ENCODE assay signal across 30 cellular contexts in genomic region chr5:35679351-35679750, GRCh38.
DNase-seq lines count a peak whose midpoint lies in the region; ATAC-seq, FAIRE-seq and TF ChIP-seq lines count a peak whose summit lies in the region.
"Had no signal": no experiment of that assay in that cellular context is flagged by ENCODE, and none has a peak within 500 bp of the region (broad histone marks: within the 10 kb centered on the region; RNA-seq: fewer than 3 reads in every experiment).

No MANE protein-coding gene starts in this region.

- no peaks in the 10 kb centered on the region for H3K27me3 Mint-ChIP-seq in MCF 10A (ENCODE audit: insufficient read depth, unreplicated experiment)
- H3K27me3 Mint-ChIP-seq: activated T-cell treated with anti-CD3 and anti-CD28 coated beads, Interleukin-2, amount 50 U/mL, for 24 hours; natural killer cell treated with Interleukin-12 subunit alpha and Interleukin-12 subunit beta and Interleukin-15 and Interleukin-18, amount 100 ng/mL, for 72 hours had no signal

- H3K27ac Mint-ChIP-seq in MCF 10A (ENCODE audit: low read depth, unreplicated experiment), result no peak overlapping the region
- H3K27ac Mint-ChIP-seq: activated T-cell treated with anti-CD3 and anti-CD28 coated beads, Interleukin-2, amount 50 U/mL, for 24 hours; natural killer cell treated with Interleukin-12 subunit alpha and Interleukin-12 subunit beta and Interleukin-15 and Interleukin-18, amount 100 ng/mL, for 72 hours had no signal

- WGBS in GM12878 (ENCODE audit: insufficient coverage, insufficient replicate concordance, low lambda C conversion rate, missing lambda C conversion rate), result 0% methylated on average over 1 of the region's 1 CpG

- H3K36me3 ChIP-seq in breast epithelium, result no peaks in the 10 kb centered on the region
- H3K36me3 ChIP-seq in GM12878 (ENCODE audit: control insufficient read depth in 2 of 2, insufficient read depth in 2 of 2, low read length in 1 of 2), result no peaks in the 10 kb centered on the region
- H3K36me3 ChIP-seq in ascending aorta, result no peaks in the 10 kb centered on the region
- H3K36me3 ChIP-seq: cardiac muscle cell, HAP-1, heart right ventricle, lower lobe of right lung, MG63, Peyer's patch, SJSA1, transverse colon had no signal

- H3K4me3 ChIP-seq in breast epithelium (no peak overlapping the region), LNCaP clone FGC (ENCODE audit: low read depth, low read length) (no peak overlapping the region), GM12878 (no peak overlapping the region), ascending aorta (no peak overlapping the region)
- H3K4me3 ChIP-seq: cardiac muscle cell, coronary artery, HAP-1, heart right ventricle, K562, lower lobe of right lung, MG63, Peyer's patch, SJSA1, transverse colon had no signal

- RAD21 ChIA-PET in GM12878 (lab: Charles Lee; ENCODE audit: unreplicated experiment), result no interaction called here

- CTCF ChIA-PET in MCF 10A (lab: Yijun Ruan, JAX) (no interaction called here), GM12878 (lab: Yijun Ruan, JAX) (interaction anchor here (1.1 kb wide), 1 partner anchor 246 kb away, joined by 4 read pairs; no protein-coding TSS in a partner anchor)

- no peak overlapping the region for H3K4me2 ChIP-seq in GM12878 (ENCODE audit: control insufficient read depth, insufficient read depth)

- H3K79me2 ChIP-seq in GM12878 (ENCODE audit: control insufficient read depth, insufficient read depth, low read length), result no peaks in the 10 kb centered on the region

- no peak overlapping the region for H3K9ac ChIP-seq in GM12878 (ENCODE audit: control insufficient read depth, insufficient read depth, low read length)

- no peak for TF ChIP-seq EP300 in GM12878 (IDR thresholded peaks at IDR 0.05; ENCODE audit: borderline replicate concordance in 1 of 2, control insufficient read depth in 1 of 2, low read depth in 2 of 2, low read length in 2 of 2)

- intact Hi-C loops in breast epithelium (cut with DNase I; ENCODE audit: low total_unique reads) (no loop called here), MCF 10A (cut with micrococcal nuclease) (no loop called here), GM12878 (cut with micrococcal nuclease; ENCODE audit: unreplicated experiment) (no loop called here), ascending aorta (cut with DNase I) (no loop called here)

- H3K27me3 ChIP-seq in breast epithelium (no peaks in the 10 kb centered on the region), GM12878 (replicated peaks in 1 of 2; ENCODE audit: control insufficient read depth in 2 of 2, insufficient read depth in 2 of 2, low read length in 1 of 2) (no peaks in the 10 kb centered on the region), ascending aorta (no peaks in the 10 kb centered on the region)
- H3K27me3 ChIP-seq: cardiac muscle cell, foreskin keratinocyte, heart right ventricle, MG63, Peyer's patch, SJSA1, transverse colon had no signal

- TF ChIP-seq RAD21 in GM12878 (IDR thresholded peaks at IDR 0.05; ENCODE audit: insufficient read depth, low read depth, low read length), result no peak

- H2AFZ ChIP-seq in GM12878 (ENCODE audit: control insufficient read depth, low read depth, low read length), result no peak overlapping the region

- H3K4me1 ChIP-seq in breast epithelium, result peaks cover 0 to 3% of the 10 kb centered on the region in 2 donors
- H3K4me1 ChIP-seq in GM12878 (ENCODE audit: control insufficient read depth, insufficient read depth, low read length), result no peaks in the 10 kb centered on the region
- H3K4me1 ChIP-seq in ascending aorta, result no peaks in the 10 kb centered on the region
- H3K4me1 ChIP-seq: foreskin keratinocyte, HAP-1, lower lobe of right lung, Peyer's patch, SJSA1, transverse colon had no signal

- SMC1A ChIA-PET in GM12878 (lab: Charles Lee; ENCODE audit: uncharacterized antibody, unreplicated experiment), result interaction anchor here (0.7 to 1.8 kb wide), 2 partner anchors 14 to 91 kb away, joined by 3 to 5 read pairs; no protein-coding TSS in a partner anchor

- H4K20me1 ChIP-seq in GM12878 (ENCODE audit: control insufficient read depth, insufficient read depth), result no peaks in the 10 kb centered on the region

- H3K27ac ChIP-seq in breast epithelium, result peak overlapping the region; percentile 8 to 9
- no peak overlapping the region for H3K27ac ChIP-seq in GM12878 (ENCODE audit: control insufficient read depth, insufficient read depth)
- no peak overlapping the region for H3K27ac ChIP-seq in ascending aorta
- H3K27ac ChIP-seq: cardiac muscle cell, coronary artery, foreskin keratinocyte, heart right ventricle, lower lobe of right lung, Peyer's patch, SJSA1, transverse colon had no signal

- TF ChIP-seq POLR2A in breast epithelium (IDR thresholded peaks at IDR 0.05) (no peak), GM12878 (IDR thresholded peaks at IDR 0.05; ENCODE audit: low read depth, low read length) (no peak)

- H3K4me1 Mint-ChIP-seq in MCF 10A (ENCODE audit: insufficient read depth, unreplicated experiment), result no peaks in the 10 kb centered on the region

- H3K9me3 Mint-ChIP-seq in MCF 10A (ENCODE audit: unreplicated experiment), result no peaks in the 10 kb centered on the region
- H3K9me3 Mint-ChIP-seq: activated T-cell treated with anti-CD3 and anti-CD28 coated beads, Interleukin-2, amount 50 U/mL, for 24 hours; natural killer cell treated with Interleukin-12 subunit alpha and Interleukin-12 subunit beta and Interleukin-15 and Interleukin-18, amount 100 ng/mL, for 72 hours had no signal

- no peaks in the 10 kb centered on the region for H3K36me3 Mint-ChIP-seq in MCF 10A (ENCODE audit: insufficient read depth, unreplicated experiment)
- H3K36me3 Mint-ChIP-seq: natural killer cell treated with Interleukin-12 subunit alpha and Interleukin-12 subunit beta and Interleukin-15 and Interleukin-18, amount 100 ng/mL, for 72 hours had no signal

- DNase-seq in breast epithelium (ENCODE audit: low spot score in 2 of 2), result no peak
- DNase-seq in MCF 10A (ENCODE audit: unreplicated experiment), result no peak
- peak; percentile 17 for DNase-seq in LNCaP clone FGC (ENCODE audit: low read depth)
- no peak for DNase-seq in GM12878 (ENCODE audit: low read depth, low spot score)
- DNase-seq in hypothalamus (lab: John Stamatoyannopoulos, UW), result no peak
- DNase-seq in nucleus accumbens (lab: John Stamatoyannopoulos, UW), result no peak
- DNase-seq in ascending aorta (ENCODE audit: low spot score in 2 of 2), result no peak
- DNase-seq: ACHN; activated T-cell treated with anti-CD3 and anti-CD28 coated beads, Interleukin-2, amount 50 U/mL, for 24 hours; anterior cingulate cortex; C1 segment of cervical spinal cord; Calu3; effector memory CD4-positive, alpha-beta T cell; foreskin keratinocyte; heart right ventricle; lower lobe of right lung; MG63; NCI-H2029 treated with DMSO at 0.1 percent for 48 hours; NCI-H526; Peyer's patch; retina; small intestine; transverse colon had no signal

- FAIRE-seq in GM12878 (lab: Jason Lieb, UNC), result no peak
- FAIRE-seq: K562, small intestine had no signal

- POLR2A ChIA-PET in MCF 10A (lab: Yijun Ruan, JAX), result no interaction called here
- POLR2A ChIA-PET in GM12878 (lab: Charles Lee), result no interaction called here

- H3K9me3 ChIP-seq in breast epithelium (no peaks in the 10 kb centered on the region), GM12878 (replicated peaks; ENCODE audit: control insufficient read depth, insufficient read depth, low read length) (no peaks in the 10 kb centered on the region), ascending aorta (no peaks in the 10 kb centered on the region)
- H3K9me3 ChIP-seq: HAP-1, heart right ventricle, lower lobe of right lung, MG63, Peyer's patch, SJSA1, transverse colon had no signal

- no peak for TF ChIP-seq CTCF in breast epithelium (IDR thresholded peaks at IDR 0.05)
- TF ChIP-seq CTCF in MCF 10A (IDR thresholded peaks at IDR 0.05; ENCODE audit: unreplicated experiment), result no peak
- TF ChIP-seq CTCF in LNCaP clone FGC (IDR thresholded peaks at IDR 0.05; ENCODE audit: control insufficient read depth, extremely low read depth, insufficient read depth), result no peak
- no peak for TF ChIP-seq CTCF in GM12878 (IDR thresholded peaks at IDR 0.05 in 2 of 3, conservative IDR thresholded peaks at IDR 0.05 in 1 of 3; ENCODE audit: control insufficient read depth in 2 of 3, extremely low read depth in 1 of 3, insufficient read depth in 1 of 3, low read depth in 3 of 3, low read length in 3 of 3)
- no peak for TF ChIP-seq CTCF in ascending aorta (IDR thresholded peaks at IDR 0.05)

- in situ Hi-C loops in GM12878 (cut with MboI), result no loop called here

- H3K4me3 Mint-ChIP-seq in MCF 10A (ENCODE audit: unreplicated experiment), result no peak overlapping the region
- H3K4me3 Mint-ChIP-seq: activated T-cell treated with anti-CD3 and anti-CD28 coated beads, Interleukin-2, amount 50 U/mL, for 24 hours; natural killer cell treated with Interleukin-12 subunit alpha and Interleukin-12 subunit beta and Interleukin-15 and Interleukin-18, amount 100 ng/mL, for 72 hours had no signal

- BruUV-seq in MCF 10A (replicated peaks; lab: Mats Ljungman, UMichigan) (no TSS peak), GM12878 (replicated peaks; lab: Mats Ljungman, UMichigan) (no TSS peak)

- peak; percentile 28 for ATAC-seq in GM12878
- ATAC-seq in GM18870 (IDR thresholded peaks at IDR 0.05; ENCODE audit: unreplicated experiment), result no peak
- ATAC-seq: foreskin keratinocyte; heart right ventricle; K562; lower lobe of right lung; natural killer cell treated with Interleukin-12 subunit alpha and Interleukin-12 subunit beta and Interleukin-15 and Interleukin-18, amount 100 ng/mL, for 72 hours had no signal

TF ChIP-seq in GM12878, 131 proteins besides CTCF, POLR2A, EP300 and RAD21:
- TF ChIP-seq SMAD5 (IDR thresholded peaks at IDR 0.05; ENCODE audit: low read depth) (no peak), TBL1XR1 (IDR thresholded peaks at IDR 0.05; ENCODE audit: low read depth, low read length) (no peak), GABPA (IDR thresholded peaks at IDR 0.05; ENCODE audit: low read depth) (no peak), ZNF24 (IDR thresholded peaks at IDR 0.05) (no peak), MXI1 (IDR thresholded peaks at IDR 0.05; ENCODE audit: low read depth, low read length) (no peak), ZZZ3 (IDR thresholded peaks at IDR 0.05; ENCODE audit: control insufficient read depth, insufficient read length, low read depth) (no peak), ZNF217 (IDR thresholded peaks at IDR 0.05) (no peak), RBBP5 (conservative IDR thresholded peaks at IDR 0.05) (no peak)

Comparison
In these comparisons a context has a peak if more than half of its experiments do, and no peak if none do; other contexts are left out.
1. H3K27ac ChIP-seq: peak in breast epithelium (2 of 2); none in GM12878 (single experiment) and ascending aorta (0 of 2).